In the genomic region with DNA sequence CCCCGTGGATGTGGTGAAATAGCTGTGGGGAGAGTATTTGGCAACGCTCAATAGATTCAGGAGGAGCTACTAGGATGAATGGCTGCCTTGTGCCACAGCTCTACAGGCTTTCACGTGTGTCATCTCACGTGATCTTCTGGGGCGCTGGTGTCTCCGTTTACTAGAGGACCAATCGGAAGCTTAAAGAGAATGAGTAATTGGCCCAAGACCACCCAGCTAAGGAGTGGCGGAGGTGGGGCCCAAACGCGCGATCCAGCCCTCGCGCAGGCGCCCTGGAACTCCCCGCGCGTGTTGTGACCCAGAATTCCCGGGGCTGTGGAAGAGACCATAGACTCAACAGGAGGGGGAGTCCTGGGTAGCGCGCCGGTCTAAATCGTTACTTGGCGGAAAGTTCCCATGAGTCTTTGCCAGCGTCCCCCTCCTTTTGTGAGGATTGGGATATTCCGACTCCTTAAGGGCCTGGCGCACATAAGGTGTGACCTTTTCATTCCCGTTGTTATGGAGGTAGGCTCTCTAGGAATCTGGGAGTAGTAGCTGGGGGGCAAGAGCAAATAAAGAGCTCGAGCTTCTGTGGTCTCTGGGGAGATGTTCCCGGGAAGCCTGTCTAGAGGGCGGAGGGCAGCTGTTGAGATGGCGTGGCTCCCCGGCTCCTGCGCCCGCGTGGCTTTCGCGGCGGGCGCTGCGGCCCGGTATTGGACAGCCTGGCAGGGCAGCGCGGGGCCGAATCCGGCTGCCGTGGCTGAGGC, we compare ENCODE assay signal across 1 cellular context.
TF ChIP-seq lines count a peak whose summit lies in the region.

No MANE protein-coding gene starts in this region.

TF ChIP-seq in WTC11, 78 proteins besides CTCF, POLR2A, EP300 and RAD21 (continued from another document and continues in another):
- TF ChIP-seq, protein P1, sequence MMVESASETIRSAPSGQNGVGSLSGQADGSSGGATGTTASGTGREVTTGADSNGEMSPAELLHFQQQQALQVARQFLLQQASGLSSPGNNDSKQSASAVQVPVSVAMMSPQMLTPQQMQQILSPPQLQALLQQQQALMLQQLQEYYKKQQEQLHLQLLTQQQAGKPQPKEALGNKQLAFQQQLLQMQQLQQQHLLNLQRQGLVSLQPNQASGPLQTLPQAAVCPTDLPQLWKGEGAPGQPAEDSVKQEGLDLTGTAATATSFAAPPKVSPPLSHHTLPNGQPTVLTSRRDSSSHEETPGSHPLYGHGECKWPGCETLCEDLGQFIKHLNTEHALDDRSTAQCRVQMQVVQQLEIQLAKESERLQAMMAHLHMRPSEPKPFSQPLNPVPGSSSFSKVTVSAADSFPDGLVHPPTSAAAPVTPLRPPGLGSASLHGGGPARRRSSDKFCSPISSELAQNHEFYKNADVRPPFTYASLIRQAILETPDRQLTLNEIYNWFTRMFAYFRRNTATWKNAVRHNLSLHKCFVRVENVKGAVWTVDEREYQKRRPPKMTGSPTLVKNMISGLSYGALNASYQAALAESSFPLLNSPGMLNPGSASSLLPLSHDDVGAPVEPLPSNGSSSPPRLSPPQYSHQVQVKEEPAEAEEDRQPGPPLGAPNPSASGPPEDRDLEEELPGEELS (CRISPR knock-in tag; IDR thresholded peaks at IDR 0.05), result no peak; the same call in 1 of the 2 replicates
- TF ChIP-seq PRRX2 (CRISPR knock-in tag; IDR thresholded peaks at IDR 0.05) (no peak), NR2C2 (CRISPR knock-in tag; IDR thresholded peaks at IDR 0.05) (no peak), JUN (CRISPR knock-in tag; IDR thresholded peaks at IDR 0.05) (peak; percentile 79), CBFB (CRISPR knock-in tag; IDR thresholded peaks at IDR 0.05; ENCODE audit: low read depth) (0 out of 2 replicates have a peak, but pooled peaks have one; percentile 22), ZNF671 (CRISPR knock-in tag; IDR thresholded peaks at IDR 0.05) (peak; percentile 82; the same call in 1 of the 2 replicates), KAT7 (CRISPR knock-in tag; IDR thresholded peaks at IDR 0.05; ENCODE audit: borderline replicate concordance) (no peak; the same call in 1 of the 2 replicates), ESRRA (CRISPR knock-in tag; IDR thresholded peaks at IDR 0.05; ENCODE audit: borderline replicate concordance) (no peak), SMAD4 (CRISPR knock-in tag; IDR thresholded peaks at IDR 0.05) (no peak), FOXP1 (CRISPR knock-in tag; IDR thresholded peaks at IDR 0.05; ENCODE audit: borderline replicate concordance) (peak; percentile 58; the same call in 1 of the 2 replicates), OVOL2 (CRISPR knock-in tag; IDR thresholded peaks at IDR 0.05; ENCODE audit: borderline replicate concordance) (no peak), NFYB (CRISPR knock-in tag; conservative IDR thresholded peaks at IDR 0.05; ENCODE audit: low read depth) (no peak), JAZF1 (CRISPR knock-in tag; IDR thresholded peaks at IDR 0.05) (no peak), SOX15 (CRISPR knock-in tag; IDR thresholded peaks at IDR 0.05) (no peak), GABPB1 (CRISPR knock-in tag; IDR thresholded peaks at IDR 0.05) (peak; percentile 21; the same call in 1 of the 2 replicates), SP1 (CRISPR knock-in tag; conservative IDR thresholded peaks at IDR 0.05) (peak; percentile 78), ZNF263 (CRISPR knock-in tag; IDR thresholded peaks at IDR 0.05; ENCODE audit: low read depth) (no peak), ELF4 (CRISPR knock-in tag; IDR thresholded peaks at IDR 0.05; ENCODE audit: low read depth) (no peak), ZNF232 (CRISPR knock-in tag; IDR thresholded peaks at IDR 0.05) (no peak), FOXK1 (CRISPR knock-in tag; IDR thresholded peaks at IDR 0.05) (peak; percentile 86; the same call in 1 of the 2 replicates), GRHL2 (CRISPR knock-in tag; IDR thresholded peaks at IDR 0.05; ENCODE audit: insufficient replicate concordance, severe bottlenecking) (no peak), ETV6 (CRISPR knock-in tag; IDR thresholded peaks at IDR 0.05) (0 out of 2 replicates have a peak, but pooled peaks have one; percentile 27)
- TF ChIP-seq, protein P2, sequence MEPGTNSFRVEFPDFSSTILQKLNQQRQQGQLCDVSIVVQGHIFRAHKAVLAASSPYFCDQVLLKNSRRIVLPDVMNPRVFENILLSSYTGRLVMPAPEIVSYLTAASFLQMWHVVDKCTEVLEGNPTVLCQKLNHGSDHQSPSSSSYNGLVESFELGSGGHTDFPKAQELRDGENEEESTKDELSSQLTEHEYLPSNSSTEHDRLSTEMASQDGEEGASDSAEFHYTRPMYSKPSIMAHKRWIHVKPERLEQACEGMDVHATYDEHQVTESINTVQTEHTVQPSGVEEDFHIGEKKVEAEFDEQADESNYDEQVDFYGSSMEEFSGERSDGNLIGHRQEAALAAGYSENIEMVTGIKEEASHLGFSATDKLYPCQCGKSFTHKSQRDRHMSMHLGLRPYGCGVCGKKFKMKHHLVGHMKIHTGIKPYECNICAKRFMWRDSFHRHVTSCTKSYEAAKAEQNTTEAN (CRISPR knock-in tag; IDR thresholded peaks at IDR 0.05), result 0 out of 2 replicates have a peak, but pooled peaks have one; percentile 29
- TF ChIP-seq, protein P3, sequence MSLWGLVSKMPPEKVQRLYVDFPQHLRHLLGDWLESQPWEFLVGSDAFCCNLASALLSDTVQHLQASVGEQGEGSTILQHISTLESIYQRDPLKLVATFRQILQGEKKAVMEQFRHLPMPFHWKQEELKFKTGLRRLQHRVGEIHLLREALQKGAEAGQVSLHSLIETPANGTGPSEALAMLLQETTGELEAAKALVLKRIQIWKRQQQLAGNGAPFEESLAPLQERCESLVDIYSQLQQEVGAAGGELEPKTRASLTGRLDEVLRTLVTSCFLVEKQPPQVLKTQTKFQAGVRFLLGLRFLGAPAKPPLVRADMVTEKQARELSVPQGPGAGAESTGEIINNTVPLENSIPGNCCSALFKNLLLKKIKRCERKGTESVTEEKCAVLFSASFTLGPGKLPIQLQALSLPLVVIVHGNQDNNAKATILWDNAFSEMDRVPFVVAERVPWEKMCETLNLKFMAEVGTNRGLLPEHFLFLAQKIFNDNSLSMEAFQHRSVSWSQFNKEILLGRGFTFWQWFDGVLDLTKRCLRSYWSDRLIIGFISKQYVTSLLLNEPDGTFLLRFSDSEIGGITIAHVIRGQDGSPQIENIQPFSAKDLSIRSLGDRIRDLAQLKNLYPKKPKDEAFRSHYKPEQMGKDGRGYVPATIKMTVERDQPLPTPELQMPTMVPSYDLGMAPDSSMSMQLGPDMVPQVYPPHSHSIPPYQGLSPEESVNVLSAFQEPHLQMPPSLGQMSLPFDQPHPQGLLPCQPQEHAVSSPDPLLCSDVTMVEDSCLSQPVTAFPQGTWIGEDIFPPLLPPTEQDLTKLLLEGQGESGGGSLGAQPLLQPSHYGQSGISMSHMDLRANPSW (CRISPR knock-in tag; conservative IDR thresholded peaks at IDR 0.05; ENCODE audit: low read depth), result no peak
- TF ChIP-seq, protein P4, sequence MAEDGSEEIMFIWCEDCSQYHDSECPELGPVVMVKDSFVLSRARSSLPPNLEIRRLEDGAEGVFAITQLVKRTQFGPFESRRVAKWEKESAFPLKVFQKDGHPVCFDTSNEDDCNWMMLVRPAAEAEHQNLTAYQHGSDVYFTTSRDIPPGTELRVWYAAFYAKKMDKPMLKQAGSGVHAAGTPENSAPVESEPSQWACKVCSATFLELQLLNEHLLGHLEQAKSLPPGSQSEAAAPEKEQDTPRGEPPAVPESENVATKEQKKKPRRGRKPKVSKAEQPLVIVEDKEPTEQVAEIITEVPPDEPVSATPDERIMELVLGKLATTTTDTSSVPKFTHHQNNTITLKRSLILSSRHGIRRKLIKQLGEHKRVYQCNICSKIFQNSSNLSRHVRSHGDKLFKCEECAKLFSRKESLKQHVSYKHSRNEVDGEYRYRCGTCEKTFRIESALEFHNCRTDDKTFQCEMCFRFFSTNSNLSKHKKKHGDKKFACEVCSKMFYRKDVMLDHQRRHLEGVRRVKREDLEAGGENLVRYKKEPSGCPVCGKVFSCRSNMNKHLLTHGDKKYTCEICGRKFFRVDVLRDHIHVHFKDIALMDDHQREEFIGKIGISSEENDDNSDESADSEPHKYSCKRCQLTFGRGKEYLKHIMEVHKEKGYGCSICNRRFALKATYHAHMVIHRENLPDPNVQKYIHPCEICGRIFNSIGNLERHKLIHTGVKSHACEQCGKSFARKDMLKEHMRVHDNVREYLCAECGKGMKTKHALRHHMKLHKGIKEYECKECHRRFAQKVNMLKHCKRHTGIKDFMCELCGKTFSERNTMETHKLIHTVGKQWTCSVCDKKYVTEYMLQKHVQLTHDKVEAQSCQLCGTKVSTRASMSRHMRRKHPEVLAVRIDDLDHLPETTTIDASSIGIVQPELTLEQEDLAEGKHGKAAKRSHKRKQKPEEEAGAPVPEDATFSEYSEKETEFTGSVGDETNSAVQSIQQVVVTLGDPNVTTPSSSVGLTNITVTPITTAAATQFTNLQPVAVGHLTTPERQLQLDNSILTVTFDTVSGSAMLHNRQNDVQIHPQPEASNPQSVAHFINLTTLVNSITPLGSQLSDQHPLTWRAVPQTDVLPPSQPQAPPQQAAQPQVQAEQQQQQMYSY (CRISPR knock-in tag; IDR thresholded peaks at IDR 0.05), result no peak
- TF ChIP-seq, protein P5, sequence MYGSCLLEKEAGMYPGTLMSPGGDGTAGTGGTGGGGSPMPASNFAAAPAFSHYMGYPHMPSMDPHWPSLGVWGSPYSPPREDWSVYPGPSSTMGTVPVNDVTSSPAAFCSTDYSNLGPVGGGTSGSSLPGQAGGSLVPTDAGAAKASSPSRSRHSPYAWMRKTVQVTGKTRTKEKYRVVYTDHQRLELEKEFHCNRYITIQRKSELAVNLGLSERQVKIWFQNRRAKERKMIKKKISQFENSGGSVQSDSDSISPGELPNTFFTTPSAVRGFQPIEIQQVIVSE (CRISPR knock-in tag; IDR thresholded peaks at IDR 0.05; ENCODE audit: borderline replicate concordance), result no peak
- TF ChIP-seq, protein P6, sequence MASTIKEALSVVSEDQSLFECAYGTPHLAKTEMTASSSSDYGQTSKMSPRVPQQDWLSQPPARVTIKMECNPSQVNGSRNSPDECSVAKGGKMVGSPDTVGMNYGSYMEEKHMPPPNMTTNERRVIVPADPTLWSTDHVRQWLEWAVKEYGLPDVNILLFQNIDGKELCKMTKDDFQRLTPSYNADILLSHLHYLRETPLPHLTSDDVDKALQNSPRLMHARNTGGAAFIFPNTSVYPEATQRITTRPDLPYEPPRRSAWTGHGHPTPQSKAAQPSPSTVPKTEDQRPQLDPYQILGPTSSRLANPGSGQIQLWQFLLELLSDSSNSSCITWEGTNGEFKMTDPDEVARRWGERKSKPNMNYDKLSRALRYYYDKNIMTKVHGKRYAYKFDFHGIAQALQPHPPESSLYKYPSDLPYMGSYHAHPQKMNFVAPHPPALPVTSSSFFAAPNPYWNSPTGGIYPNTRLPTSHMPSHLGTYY (CRISPR knock-in tag; IDR thresholded peaks at IDR 0.05), result peak; percentile 66; the same call in 1 of the 2 replicates
- TF ChIP-seq, protein P7, sequence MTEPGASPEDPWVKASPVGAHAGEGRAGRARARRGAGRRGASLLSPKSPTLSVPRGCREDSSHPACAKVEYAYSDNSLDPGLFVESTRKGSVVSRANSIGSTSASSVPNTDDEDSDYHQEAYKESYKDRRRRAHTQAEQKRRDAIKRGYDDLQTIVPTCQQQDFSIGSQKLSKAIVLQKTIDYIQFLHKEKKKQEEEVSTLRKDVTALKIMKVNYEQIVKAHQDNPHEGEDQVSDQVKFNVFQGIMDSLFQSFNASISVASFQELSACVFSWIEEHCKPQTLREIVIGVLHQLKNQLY (CRISPR knock-in tag; IDR thresholded peaks at IDR 0.05), result no peak
- TF ChIP-seq, protein P8, sequence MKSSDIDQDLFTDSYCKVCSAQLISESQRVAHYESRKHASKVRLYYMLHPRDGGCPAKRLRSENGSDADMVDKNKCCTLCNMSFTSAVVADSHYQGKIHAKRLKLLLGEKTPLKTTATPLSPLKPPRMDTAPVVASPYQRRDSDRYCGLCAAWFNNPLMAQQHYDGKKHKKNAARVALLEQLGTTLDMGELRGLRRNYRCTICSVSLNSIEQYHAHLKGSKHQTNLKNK (CRISPR knock-in tag; IDR thresholded peaks at IDR 0.05), result peak; percentile 27; the same call in 1 of the 2 replicates
- TF ChIP-seq, protein P9, sequence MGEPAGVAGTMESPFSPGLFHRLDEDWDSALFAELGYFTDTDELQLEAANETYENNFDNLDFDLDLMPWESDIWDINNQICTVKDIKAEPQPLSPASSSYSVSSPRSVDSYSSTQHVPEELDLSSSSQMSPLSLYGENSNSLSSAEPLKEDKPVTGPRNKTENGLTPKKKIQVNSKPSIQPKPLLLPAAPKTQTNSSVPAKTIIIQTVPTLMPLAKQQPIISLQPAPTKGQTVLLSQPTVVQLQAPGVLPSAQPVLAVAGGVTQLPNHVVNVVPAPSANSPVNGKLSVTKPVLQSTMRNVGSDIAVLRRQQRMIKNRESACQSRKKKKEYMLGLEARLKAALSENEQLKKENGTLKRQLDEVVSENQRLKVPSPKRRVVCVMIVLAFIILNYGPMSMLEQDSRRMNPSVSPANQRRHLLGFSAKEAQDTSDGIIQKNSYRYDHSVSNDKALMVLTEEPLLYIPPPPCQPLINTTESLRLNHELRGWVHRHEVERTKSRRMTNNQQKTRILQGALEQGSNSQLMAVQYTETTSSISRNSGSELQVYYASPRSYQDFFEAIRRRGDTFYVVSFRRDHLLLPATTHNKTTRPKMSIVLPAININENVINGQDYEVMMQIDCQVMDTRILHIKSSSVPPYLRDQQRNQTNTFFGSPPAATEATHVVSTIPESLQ (CRISPR knock-in tag; IDR thresholded peaks at IDR 0.05), result no peak
- TF ChIP-seq, protein P10, sequence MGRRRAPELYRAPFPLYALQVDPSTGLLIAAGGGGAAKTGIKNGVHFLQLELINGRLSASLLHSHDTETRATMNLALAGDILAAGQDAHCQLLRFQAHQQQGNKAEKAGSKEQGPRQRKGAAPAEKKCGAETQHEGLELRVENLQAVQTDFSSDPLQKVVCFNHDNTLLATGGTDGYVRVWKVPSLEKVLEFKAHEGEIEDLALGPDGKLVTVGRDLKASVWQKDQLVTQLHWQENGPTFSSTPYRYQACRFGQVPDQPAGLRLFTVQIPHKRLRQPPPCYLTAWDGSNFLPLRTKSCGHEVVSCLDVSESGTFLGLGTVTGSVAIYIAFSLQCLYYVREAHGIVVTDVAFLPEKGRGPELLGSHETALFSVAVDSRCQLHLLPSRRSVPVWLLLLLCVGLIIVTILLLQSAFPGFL (CRISPR knock-in tag; IDR thresholded peaks at IDR 0.05; ENCODE audit: borderline replicate concordance), result no peak
- TF ChIP-seq, protein P11, sequence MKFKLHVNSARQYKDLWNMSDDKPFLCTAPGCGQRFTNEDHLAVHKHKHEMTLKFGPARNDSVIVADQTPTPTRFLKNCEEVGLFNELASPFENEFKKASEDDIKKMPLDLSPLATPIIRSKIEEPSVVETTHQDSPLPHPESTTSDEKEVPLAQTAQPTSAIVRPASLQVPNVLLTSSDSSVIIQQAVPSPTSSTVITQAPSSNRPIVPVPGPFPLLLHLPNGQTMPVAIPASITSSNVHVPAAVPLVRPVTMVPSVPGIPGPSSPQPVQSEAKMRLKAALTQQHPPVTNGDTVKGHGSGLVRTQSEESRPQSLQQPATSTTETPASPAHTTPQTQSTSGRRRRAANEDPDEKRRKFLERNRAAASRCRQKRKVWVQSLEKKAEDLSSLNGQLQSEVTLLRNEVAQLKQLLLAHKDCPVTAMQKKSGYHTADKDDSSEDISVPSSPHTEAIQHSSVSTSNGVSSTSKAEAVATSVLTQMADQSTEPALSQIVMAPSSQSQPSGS (CRISPR knock-in tag; IDR thresholded peaks at IDR 0.05; ENCODE audit: borderline replicate concordance, low read depth), result no peak
- TF ChIP-seq, protein P12, sequence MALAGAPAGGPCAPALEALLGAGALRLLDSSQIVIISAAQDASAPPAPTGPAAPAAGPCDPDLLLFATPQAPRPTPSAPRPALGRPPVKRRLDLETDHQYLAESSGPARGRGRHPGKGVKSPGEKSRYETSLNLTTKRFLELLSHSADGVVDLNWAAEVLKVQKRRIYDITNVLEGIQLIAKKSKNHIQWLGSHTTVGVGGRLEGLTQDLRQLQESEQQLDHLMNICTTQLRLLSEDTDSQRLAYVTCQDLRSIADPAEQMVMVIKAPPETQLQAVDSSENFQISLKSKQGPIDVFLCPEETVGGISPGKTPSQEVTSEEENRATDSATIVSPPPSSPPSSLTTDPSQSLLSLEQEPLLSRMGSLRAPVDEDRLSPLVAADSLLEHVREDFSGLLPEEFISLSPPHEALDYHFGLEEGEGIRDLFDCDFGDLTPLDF (CRISPR knock-in tag; IDR thresholded peaks at IDR 0.05), result no peak
